In the genomic region with DNA sequence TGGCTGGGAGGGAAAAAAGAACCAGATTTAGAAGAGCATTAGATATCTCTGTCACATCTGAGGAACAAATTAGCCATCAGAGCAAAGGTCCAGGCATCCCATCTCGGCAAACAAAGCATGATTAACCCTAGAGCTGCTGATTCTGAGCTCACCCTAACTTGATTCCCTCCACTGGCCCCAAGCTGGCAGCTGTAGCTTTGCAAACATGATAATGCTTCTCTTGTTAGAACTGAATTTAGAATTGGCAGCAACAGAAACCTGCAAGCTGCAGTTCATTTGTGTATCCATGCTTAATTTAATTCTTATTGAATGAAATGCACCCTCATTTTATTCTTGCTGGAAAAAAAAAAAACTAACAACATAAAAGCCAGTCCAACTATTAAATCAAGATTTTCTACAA, we compare ENCODE assay signal across 21 cellular contexts.
"Had no signal": no experiment of that assay in that cellular context is flagged by ENCODE, and none has a peak within 500 bp of the region (broad histone marks: within the 10 kb centered on the region; RNA-seq: fewer than 3 reads in every experiment).

No MANE protein-coding gene starts in this region.

- ATAC-seq: activated CD4-positive, CD25-positive, alpha-beta regulatory T cell treated with anti-CD3 and anti-CD28 coated beads, Interleukin-2, amount 50 U/mL, for 24 hours; activated CD8-positive, alpha-beta T cell treated with anti-CD3 and anti-CD28 coated beads, Interleukin-2, amount 10 ng/mL, durations not matched to agents 7 days and 5 days had no signal

- H3K27ac Mint-ChIP-seq: activated CD8-positive, alpha-beta T cell treated with anti-CD3 and anti-CD28 coated beads, Interleukin-2, amount 10 ng/mL, durations not matched to agents 7 days and 5 days; activated naive CD8-positive, alpha-beta T cell treated with anti-CD3 and anti-CD28 coated beads, Interleukin-2, amount 10 ng/mL, durations not matched to agents 7 days and 5 days; T-helper 1 cell treated with Interleukin-12 subunit alpha and Interleukin-12 subunit beta and Interleukin-4 antibody, amounts not matched to agents 30 μg/mL and 1 μg/mL, for 36 hours had no signal

- H3K4me1 Mint-ChIP-seq: activated naive CD8-positive, alpha-beta T cell treated with anti-CD3 and anti-CD28 coated beads, Interleukin-2, amount 10 ng/mL, durations not matched to agents 7 days and 5 days had no signal

- H3K27me3 Mint-ChIP-seq: activated naive CD8-positive, alpha-beta T cell treated with anti-CD3 and anti-CD28 coated beads, Interleukin-2, amount 10 ng/mL, durations not matched to agents 7 days and 5 days had no signal

- H3K36me3 ChIP-seq: adrenal gland, breast epithelium, Peyer's patch, SJSA1 had no signal

- DNase-seq: activated CD4-positive, alpha-beta T cell treated with anti-CD3 and anti-CD28 coated beads for 4 hours; activated CD8-positive, alpha-beta memory T cell treated with anti-CD3 and anti-CD28 coated beads, Interleukin-2, amount 50 U/mL, for 48 hours; activated CD8-positive, alpha-beta T cell treated with anti-CD3 and anti-CD28 coated beads, Interleukin-2, amount 10 ng/mL, durations not matched to agents 7 days and 5 days; activated naive CD4-positive, alpha-beta T cell treated with anti-CD3 and anti-CD28 coated beads, Interleukin-2, amount 50 U/mL, for 16 hours; activated naive CD8-positive, alpha-beta T cell treated with anti-CD3 and anti-CD28 coated beads, Interleukin-2, amount 10 ng/mL, durations not matched to agents 7 days and 5 days; activated T-cell treated with anti-CD3 and anti-CD28 coated beads, Interleukin-2, amount 50 U/mL, for 1 hour; adrenal gland; MM.1S; NCI-H1105; NCI-H1436; NCI-H187; NCI-H2081 treated with DMSO at 0.1 percent for 48 hours; NCI-H446; NCI-H524; Peyer's patch; SHP77 had no signal

- H3K27me3 ChIP-seq: adrenal gland, breast epithelium, Peyer's patch, SJSA1 had no signal

- H3K4me1 ChIP-seq: adrenal gland, breast epithelium, Peyer's patch, SJSA1 had no signal

- H3K27ac ChIP-seq: adrenal gland, breast epithelium, Peyer's patch, RWPE1, SJSA1 had no signal

- H3K4me3 ChIP-seq: adrenal gland, breast epithelium, Peyer's patch, SJSA1 had no signal

- H3K9me3 Mint-ChIP-seq: activated naive CD8-positive, alpha-beta T cell treated with anti-CD3 and anti-CD28 coated beads, Interleukin-2, amount 10 ng/mL, durations not matched to agents 7 days and 5 days had no signal

- H3K9me3 ChIP-seq: adrenal gland, breast epithelium, Peyer's patch, SJSA1 had no signal

- H3K4me3 Mint-ChIP-seq: activated CD8-positive, alpha-beta T cell treated with anti-CD3 and anti-CD28 coated beads, Interleukin-2, amount 10 ng/mL, durations not matched to agents 7 days and 5 days; activated naive CD8-positive, alpha-beta T cell treated with anti-CD3 and anti-CD28 coated beads, Interleukin-2, amount 10 ng/mL, durations not matched to agents 7 days and 5 days; T-helper 1 cell treated with Interleukin-12 subunit alpha and Interleukin-12 subunit beta and Interleukin-4 antibody, amounts not matched to agents 30 μg/mL and 1 μg/mL, for 36 hours had no signal

- H3K36me3 Mint-ChIP-seq: activated naive CD8-positive, alpha-beta T cell treated with anti-CD3 and anti-CD28 coated beads, Interleukin-2, amount 10 ng/mL, durations not matched to agents 7 days and 5 days had no signal
